36 cellular contexts compared by ENCODE assay signal in the genomic region with DNA sequence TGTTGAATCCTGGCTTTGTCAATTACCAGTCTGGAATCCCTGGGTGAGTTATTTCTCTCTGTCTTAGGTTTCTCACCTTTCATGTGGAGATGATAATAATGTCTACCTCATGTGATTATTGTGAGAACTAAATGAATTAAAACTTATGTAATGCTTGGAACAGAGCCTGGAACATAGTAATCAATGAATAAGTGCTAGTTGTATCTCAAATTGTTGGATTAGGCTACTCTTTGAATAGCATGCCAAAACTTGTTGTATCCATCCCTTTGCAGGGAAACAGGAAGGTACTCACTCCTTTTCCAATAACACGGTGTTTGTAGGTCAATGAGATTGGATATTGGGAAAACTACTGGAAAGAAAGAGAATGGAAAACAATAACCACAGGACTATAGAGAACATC.
A peak's percentile ranks its signal among the peaks of the same experiment; 100 is the strongest.
DNase-seq lines count a peak whose midpoint lies in the region; ATAC-seq, FAIRE-seq and TF ChIP-seq lines count a peak whose summit lies in the region.
"Had no signal": no experiment of that assay in that cellular context is flagged by ENCODE, and none has a peak within 500 bp of the region (broad histone marks: within the 10 kb centered on the region; RNA-seq: fewer than 3 reads in every experiment).

No MANE protein-coding gene starts in this region.

- in situ Hi-C loops in mammary epithelial cell (cut with MboI; ENCODE audit: low sequenced_read_pairs in 2 of 2), result no loop called here

- TF ChIP-seq CTCF in mammary epithelial cell (conservative IDR thresholded peaks at IDR 0.05 in 1 of 2, IDR thresholded peaks at IDR 0.05 in 1 of 2; ENCODE audit: extremely low read depth in 1 of 2, insufficient read depth in 1 of 2, low read depth in 1 of 2, low read length in 2 of 2), result no peak
- no peak for TF ChIP-seq CTCF in MCF 10A (IDR thresholded peaks at IDR 0.05; ENCODE audit: unreplicated experiment)
- TF ChIP-seq CTCF in bronchial epithelial cell (IDR thresholded peaks at IDR 0.05; ENCODE audit: insufficient read depth, low read length, severe bottlenecking), result no peak
- TF ChIP-seq CTCF in epithelial cell of esophagus (IDR thresholded peaks at IDR 0.05; ENCODE audit: insufficient read depth, low read depth, low read length, missing control alignments), result no peak
- no peak for TF ChIP-seq CTCF in keratinocyte (optimal IDR thresholded peaks at IDR 0.05 in 1 of 3, IDR thresholded peaks at IDR 0.05 in 1 of 3, conservative IDR thresholded peaks at IDR 0.05 in 1 of 3; ENCODE audit: extremely low read depth in 1 of 3, insufficient read depth in 2 of 3, low read length in 3 of 3)
- no peak for TF ChIP-seq CTCF in psoas muscle (IDR thresholded peaks at IDR 0.05)

- CTCF ChIA-PET in mammary epithelial cell (lab: Charles Lee; ENCODE audit: low non-redundant PET), result no interaction called here
- CTCF ChIA-PET in MCF 10A (lab: Yijun Ruan, JAX), result interaction anchor here (1.0 kb wide), 1 partner anchor 11 kb away, joined by 6 read pairs; no protein-coding TSS in a partner anchor

- H4K20me1 ChIP-seq in mammary epithelial cell (ENCODE audit: insufficient read depth, low read length) (no peaks in the 10 kb centered on the region), keratinocyte (ENCODE audit: control insufficient read depth, extremely low read depth, insufficient read depth, low read length) (no peaks in the 10 kb centered on the region)
- H4K20me1 ChIP-seq: BLaER1; BLaER1 treated with 17β-estradiol and CSF1 and Interleukin-3, amounts not matched to agents 10 nM and 100 nM had no signal

- H3K4me3 ChIP-seq in mammary epithelial cell (replicated peaks in 1 of 3; ENCODE audit: insufficient read depth in 1 of 3, low read depth in 2 of 3, low read length in 3 of 3) (no peak overlapping the region), bronchial epithelial cell (ENCODE audit: low read depth, low read length) (no peak overlapping the region), epithelial cell of esophagus (ENCODE audit: low read length) (no peak overlapping the region), keratinocyte (ENCODE audit: control insufficient read depth in 2 of 3, extremely low read depth in 1 of 3, insufficient read depth in 2 of 3, low read depth in 1 of 3, low read length in 3 of 3) (no peak overlapping the region), psoas muscle (no peak overlapping the region)
- H3K4me3 ChIP-seq: A549; BLaER1; BLaER1 treated with 17β-estradiol and CSF1 and Interleukin-3, amounts not matched to agents 10 nM and 100 nM had no signal

- H3K27me3 ChIP-seq in mammary epithelial cell (ENCODE audit: insufficient read depth, low read length), result no peaks in the 10 kb centered on the region
- no peaks in the 10 kb centered on the region for H3K27me3 ChIP-seq in bronchial epithelial cell (ENCODE audit: control insufficient read depth, insufficient read depth, low read length)
- H3K27me3 ChIP-seq in keratinocyte (ENCODE audit: control insufficient read depth, extremely low read depth, insufficient read depth, low read length), result no peaks in the 10 kb centered on the region
- H3K27me3 ChIP-seq in psoas muscle (ENCODE audit: insufficient read depth in 3 of 3, low read length in 2 of 3), result no peaks in the 10 kb centered on the region
- H3K27me3 ChIP-seq: BE2C; BLaER1; BLaER1 treated with 17β-estradiol and CSF1 and Interleukin-3, amounts not matched to agents 10 nM and 100 nM had no signal

- BruUV-seq in mammary epithelial cell (replicated peaks; lab: Mats Ljungman, UMichigan), result no TSS peak
- BruUV-seq in MCF 10A (replicated peaks; lab: Mats Ljungman, UMichigan), result no TSS peak

- no peaks in the 10 kb centered on the region for H3K36me3 Mint-ChIP-seq in MCF 10A (ENCODE audit: insufficient read depth, unreplicated experiment)
- H3K36me3 Mint-ChIP-seq: CD14-positive monocyte; CD4-positive, alpha-beta memory T cell; CD4-positive, CD25-positive, alpha-beta regulatory T cell; CD8-positive, alpha-beta T cell had no signal

- 47% methylated on average over 1 of the region's 1 CpG for WGBS in mammary epithelial cell (ENCODE audit: low coverage, missing lambda C conversion rate)
- WGBS in psoas muscle, 3 donors, result 93 to 100% (median 93%) methylated on average over 1 of the region's 1 CpG

- POLR2A ChIA-PET in MCF 10A (lab: Yijun Ruan, JAX), result no interaction called here

- H3K27ac Mint-ChIP-seq in MCF 10A (ENCODE audit: low read depth, unreplicated experiment), result no peak overlapping the region
- H3K27ac Mint-ChIP-seq: B cell; CD14-positive monocyte; CD4-positive, alpha-beta memory T cell; CD4-positive, alpha-beta T cell; CD4-positive, CD25-positive, alpha-beta regulatory T cell; CD8-positive, alpha-beta memory T cell; CD8-positive, alpha-beta T cell had no signal

- H3K79me2 ChIP-seq in mammary epithelial cell (ENCODE audit: insufficient read depth, low read length), result no peaks in the 10 kb centered on the region
- H3K79me2 ChIP-seq in keratinocyte (ENCODE audit: control insufficient read depth, insufficient read depth, low read length), result no peaks in the 10 kb centered on the region

- H3K9ac ChIP-seq in mammary epithelial cell (ENCODE audit: insufficient read depth, low read length) (no peak overlapping the region), keratinocyte (ENCODE audit: control insufficient read depth, extremely low read depth, insufficient read depth, low read length) (no peak overlapping the region)
- H3K9ac ChIP-seq: BLaER1; BLaER1 treated with 17β-estradiol and CSF1 and Interleukin-3, amounts not matched to agents 10 nM and 100 nM had no signal

- no peaks in the 10 kb centered on the region for H3K9me1 ChIP-seq in keratinocyte (ENCODE audit: control insufficient read depth, extremely low read depth, insufficient read depth, low read length)

- no peak overlapping the region for H3K27ac ChIP-seq in mammary epithelial cell (ENCODE audit: insufficient read depth, low read depth, low read length)
- H3K27ac ChIP-seq in keratinocyte (ENCODE audit: control insufficient read depth, insufficient read depth, low read length), result no peak overlapping the region
- no peak overlapping the region for H3K27ac ChIP-seq in psoas muscle
- H3K27ac ChIP-seq: 22Rv1; A549; BLaER1; BLaER1 treated with 17β-estradiol and CSF1 and Interleukin-3, amounts not matched to agents 10 nM and 100 nM; C4-2B had no signal

- peak overlapping the region; percentile 40 for H2AFZ ChIP-seq in mammary epithelial cell (ENCODE audit: low read depth, low read length)
- H2AFZ ChIP-seq in keratinocyte (ENCODE audit: control insufficient read depth, low read length), result no peak overlapping the region

- H3K4me3 Mint-ChIP-seq in MCF 10A (ENCODE audit: unreplicated experiment), result no peak overlapping the region
- H3K4me3 Mint-ChIP-seq: B cell; CD14-positive monocyte; CD4-positive, alpha-beta memory T cell; CD4-positive, alpha-beta T cell; CD4-positive, CD25-positive, alpha-beta regulatory T cell; CD8-positive, alpha-beta memory T cell; CD8-positive, alpha-beta T cell had no signal

- ATAC-seq in GM18511 (IDR thresholded peaks at IDR 0.05; ENCODE audit: unreplicated experiment) (no peak), psoas muscle (no peak)
- ATAC-seq: A549; CD8-positive, alpha-beta T cell had no signal

- no peaks in the 10 kb centered on the region for H3K9me3 Mint-ChIP-seq in MCF 10A (ENCODE audit: unreplicated experiment)
- H3K9me3 Mint-ChIP-seq: CD8-positive, alpha-beta T cell had no signal

- H3K4me1 ChIP-seq in mammary epithelial cell (ENCODE audit: insufficient read depth, low read length), result peaks cover 3% of the 10 kb centered on the region
- H3K4me1 ChIP-seq in keratinocyte (ENCODE audit: control insufficient read depth, extremely low read depth, insufficient read depth, low read length), result no peaks in the 10 kb centered on the region
- H3K4me1 ChIP-seq in psoas muscle, result no peaks in the 10 kb centered on the region
- H3K4me1 ChIP-seq: A549; BE2C; BLaER1; BLaER1 treated with 17β-estradiol and CSF1 and Interleukin-3, amounts not matched to agents 10 nM and 100 nM; Caco-2 had no signal

- intact Hi-C loops in mammary epithelial cell (cut with micrococcal nuclease) (no loop called here), MCF 10A (cut with micrococcal nuclease) (no loop called here), psoas muscle (cut with DNase I) (no loop called here)

- dilution Hi-C loops in mammary epithelial cell (cut with HindIII; ENCODE audit: low sequenced_read_pairs), result no loop called here
- dilution Hi-C loops in keratinocyte (cut with MboI; ENCODE audit: extremely low pct_ligation_motif_present, low sequenced_read_pairs), result no loop called here

- H3K9me3 ChIP-seq in mammary epithelial cell (replicated peaks; ENCODE audit: insufficient read depth, low read length) (no peaks in the 10 kb centered on the region), keratinocyte (ENCODE audit: control insufficient read depth, low read depth, low read length) (no peaks in the 10 kb centered on the region), psoas muscle (no peaks in the 10 kb centered on the region)
- H3K9me3 ChIP-seq: A549, BE2C, Caco-2 had no signal

- H3K4me2 ChIP-seq in mammary epithelial cell (ENCODE audit: insufficient read depth, low read depth, low read length) (no peak overlapping the region), keratinocyte (ENCODE audit: control insufficient read depth, extremely low read depth, insufficient read depth, low read depth, low read length) (no peak overlapping the region)
- H3K4me2 ChIP-seq: A549; BLaER1; BLaER1 treated with 17β-estradiol and CSF1 and Interleukin-3, amounts not matched to agents 10 nM and 100 nM had no signal

- H3K36me3 ChIP-seq in mammary epithelial cell (ENCODE audit: insufficient read depth, low read length) (no peaks in the 10 kb centered on the region), bronchial epithelial cell (ENCODE audit: control insufficient read depth, insufficient read depth, low read length) (no peaks in the 10 kb centered on the region), keratinocyte (ENCODE audit: control insufficient read depth in 2 of 2, extremely low read depth in 1 of 2, insufficient read depth in 2 of 2, low read length in 2 of 2) (no peaks in the 10 kb centered on the region), psoas muscle (ENCODE audit: insufficient read depth in 1 of 2, low read depth in 1 of 2) (no peaks in the 10 kb centered on the region)
- H3K36me3 ChIP-seq: BE2C; BLaER1 treated with 17β-estradiol and CSF1 and Interleukin-3, amounts not matched to agents 10 nM and 100 nM had no signal

- H3K4me1 Mint-ChIP-seq in MCF 10A (ENCODE audit: insufficient read depth, unreplicated experiment), result no peaks in the 10 kb centered on the region
- H3K4me1 Mint-ChIP-seq: CD14-positive monocyte; CD4-positive, alpha-beta memory T cell; CD4-positive, CD25-positive, alpha-beta regulatory T cell; CD8-positive, alpha-beta memory T cell had no signal

- DNase-seq in mammary epithelial cell, result peak; percentile 2
- DNase-seq in MCF 10A (ENCODE audit: unreplicated experiment), result no peak
- DNase-seq in bronchial epithelial cell (ENCODE audit: low read depth), result peak; percentile 71
- DNase-seq in epithelial cell of esophagus (ENCODE audit: low read depth), result peak; percentile 53
- no peak for DNase-seq in keratinocyte (ENCODE audit: low read depth, low spot score)
- no peak for DNase-seq in psoas muscle
- no peak for DNase-seq in NCI-H774 (lab: John Stamatoyannopoulos, UW)
- DNase-seq: 8988T; ACHN; AML-193; BE2C; C1 segment of cervical spinal cord; Caco-2; Calu3; CD4-positive, alpha-beta memory T cell; CD4-positive, alpha-beta T cell; CD4-positive, CD25-positive, alpha-beta regulatory T cell; CD8-positive, alpha-beta memory T cell; CD8-positive, alpha-beta T cell; COR-L47; DMS 273 treated with DMSO at 0.1 percent for 48 hours; DMS153; DMS53; DMS79; DMS79 treated with DMSO at 0.1 percent for 48 hours; DND-41; EL had no signal

- H3K27me3 Mint-ChIP-seq in MCF 10A (ENCODE audit: insufficient read depth, unreplicated experiment), result no peaks in the 10 kb centered on the region
- H3K27me3 Mint-ChIP-seq: B cell; CD4-positive, alpha-beta memory T cell; CD4-positive, alpha-beta T cell; CD4-positive, CD25-positive, alpha-beta regulatory T cell had no signal

- FAIRE-seq in bronchial epithelial cell (lab: Jason Lieb, UNC) (no peak), keratinocyte (lab: Jason Lieb, UNC) (peak; percentile 20)
- FAIRE-seq: A204.1, A549 had no signal

Comparison
In these comparisons a context has a peak if more than half of its experiments do, and no peak if none do; other contexts are left out.
1. DNase-seq: peak in mammary epithelial cell (single experiment), bronchial epithelial cell (single experiment) and epithelial cell of esophagus (single experiment); none in MCF 10A (single experiment), keratinocyte (single experiment), psoas muscle (0 of 2) and NCI-H774 (single experiment).